In the genomic region with DNA sequence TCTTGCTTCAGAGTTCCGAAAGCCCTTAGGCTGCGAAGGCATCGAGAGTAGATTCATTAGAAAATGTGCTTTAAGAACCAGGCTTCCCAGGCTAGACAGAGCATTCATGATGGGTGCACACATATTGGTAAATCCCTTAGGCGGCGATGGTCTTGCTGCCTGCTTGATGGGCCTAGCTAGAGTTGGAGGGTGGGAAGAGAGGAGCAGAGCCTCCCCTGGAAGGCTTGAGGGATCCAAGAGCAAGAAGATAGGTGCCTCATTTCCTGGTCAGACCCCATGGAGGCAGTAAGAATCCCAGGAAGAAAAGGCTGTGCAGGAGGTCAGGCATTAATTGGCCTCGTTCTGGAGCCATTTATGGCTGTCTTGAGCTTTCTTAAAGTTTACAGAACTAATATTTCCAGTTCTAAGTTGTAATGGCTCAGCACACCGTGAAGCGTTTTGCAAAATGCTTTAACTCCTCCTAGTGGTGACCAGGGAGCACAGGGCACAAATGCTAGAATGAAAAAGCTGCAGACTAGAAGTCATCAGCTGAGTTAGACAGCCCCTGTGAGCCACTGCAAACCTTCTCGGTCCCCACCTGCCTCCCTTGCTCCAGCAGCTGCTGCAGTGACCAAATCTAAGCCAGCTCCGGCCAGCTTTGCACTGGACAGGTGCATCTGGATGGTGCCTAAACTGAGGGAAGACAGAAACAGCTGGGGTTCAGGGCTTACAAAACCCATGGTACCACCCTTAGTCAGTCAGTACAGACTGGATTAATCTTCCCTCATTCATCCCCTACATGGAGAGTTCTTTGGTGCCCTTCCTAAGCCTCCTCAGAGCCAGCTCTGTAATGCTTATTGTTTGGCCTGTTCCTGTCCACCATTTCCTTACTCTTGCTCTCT, we compare ENCODE assay signal across 9 cellular contexts. TPM values are rescaled to one million over a fixed set of nuclear protein-coding genes. Genes with fewer than 3 reads are reported as not detected.
DNase-seq lines count a peak whose midpoint lies in the region; ATAC-seq, FAIRE-seq and TF ChIP-seq lines count a peak whose summit lies in the region.
"Had no signal": no experiment of that assay in that cellular context is flagged by ENCODE, and none has a peak within 500 bp of the region (broad histone marks: within the 10 kb centered on the region; RNA-seq: fewer than 3 reads in every experiment).

No MANE protein-coding gene starts in this region.

- no peaks in the 10 kb centered on the region for H3K36me3 Mint-ChIP-seq in chondrocyte (ENCODE audit: low read depth)
- H3K36me3 Mint-ChIP-seq: naive B cell had no signal

- TF ChIP-seq POLR2A in HepG2 (IDR thresholded peaks at IDR 0.05; ENCODE audit: insufficient read depth in 1 of 2, low read depth in 2 of 2, low read length in 2 of 2) (no peak), vagina (IDR thresholded peaks at IDR 0.05) (no peak)

- intact Hi-C loops in HepG2 (cut with micrococcal nuclease; ENCODE audit: unreplicated experiment) (no loop called here), vagina (cut with DNase I) (no loop called here)

- DNase-seq in NOMO-1 treated with DMSO at 0.1 percent for 48 hours (lab: John Stamatoyannopoulos, UW; ENCODE audit: unreplicated experiment) = peak; percentile 70
- DNase-seq in chondrocyte (ENCODE audit: low spot score) = no peak
- peak; percentile 13 for DNase-seq in HepG2 (ENCODE audit: low spot score)
- no peak for DNase-seq in vagina (ENCODE audit: extremely low spot score in 2 of 2)
- DNase-seq: naive B cell had no signal

- H3K4me3 ChIP-seq in HepG2 (replicated peaks in 1 of 3; ENCODE audit: insufficient read depth in 1 of 3, low read depth in 2 of 3, low read length in 3 of 3) (no peak overlapping the region), vagina (no peak overlapping the region)

- TF ChIP-seq EP300 in HepG2 (IDR thresholded peaks at IDR 0.05; ENCODE audit: low read depth in 2 of 2, low read length in 2 of 2) (no peak), HepG2 (CRISPR knock-in tag; IDR thresholded peaks at IDR 0.05; ENCODE audit: borderline replicate concordance) (no peak)

- H3K27ac Mint-ChIP-seq in chondrocyte (ENCODE audit: unreplicated experiment) = no peak overlapping the region
- H3K27ac Mint-ChIP-seq: naive B cell had no signal

- FAIRE-seq in HepG2 (lab: Jason Lieb, UNC) = peak; percentile 49

- no peaks in the 10 kb centered on the region for H3K4me1 ChIP-seq in HepG2 (ENCODE audit: insufficient read depth, low read length)
- H3K4me1 ChIP-seq in vagina = no peaks in the 10 kb centered on the region

- POLR2A ChIA-PET in HepG2 (lab: Yijun Ruan, JAX) = interaction anchor here (0.8 kb wide), 1 partner anchor 38 kb away, joined by 3 read pairs; the partner anchor contains the start of gene AMACR

- H3K27ac ChIP-seq in C4-2B (peak overlapping the region; percentile 34; the same call in 1 of the 2 replicates), HepG2 (ENCODE audit: extremely low read length, insufficient read depth, low read length) (no peak overlapping the region), vagina (no peak overlapping the region)

- CTCF ChIA-PET in HepG2 (lab: Yijun Ruan, JAX; ENCODE audit: low intra/inter-chr PET ratio, low total read pairs) = no interaction called here

- TF ChIP-seq CTCF in C4-2B (conservative IDR thresholded peaks at IDR 0.05) (peak; percentile 82), chondrocyte (IDR thresholded peaks at IDR 0.05) (peak; percentile 89), HepG2 (CRISPR knock-in tag; IDR thresholded peaks at IDR 0.05) (peak; percentile 66), vagina (IDR thresholded peaks at IDR 0.05) (peak in 2 of 3 experiments; percentile 15 to 45)

- no peaks in the 10 kb centered on the region for H3K9me3 Mint-ChIP-seq in chondrocyte (ENCODE audit: low read depth)
- H3K9me3 Mint-ChIP-seq: naive B cell had no signal

- ATAC-seq in GM18909 (IDR thresholded peaks at IDR 0.05; ENCODE audit: poor library complexity, unreplicated experiment) (peak; percentile 79), HG03139 (IDR thresholded peaks at IDR 0.05; ENCODE audit: unreplicated experiment) (peak; percentile 66), HepG2 (peak; percentile 97), GM21737 (IDR thresholded peaks at IDR 0.05; ENCODE audit: unreplicated experiment) (no peak)

- BruUV-seq in HepG2 (replicated peaks; lab: Mats Ljungman, UMichigan) = no TSS peak

- H3K4me1 Mint-ChIP-seq in chondrocyte (ENCODE audit: low read depth) = no peaks in the 10 kb centered on the region
- H3K4me1 Mint-ChIP-seq: naive B cell had no signal

- 33% methylated on average over 8 of the region's 10 CpGs for WGBS in HepG2 (ENCODE audit: low lambda C conversion rate)

- H3K27me3 Mint-ChIP-seq in chondrocyte (ENCODE audit: low read depth) = no peaks in the 10 kb centered on the region

- H3K27me3 ChIP-seq in HepG2 (ENCODE audit: control insufficient read depth in 1 of 2, insufficient read depth in 2 of 2, low read length in 2 of 2) = no peaks in the 10 kb centered on the region; a peak in 1 of 5 replicates
- no peaks in the 10 kb centered on the region for H3K27me3 ChIP-seq in vagina

- H3K4me2 ChIP-seq in HepG2 (ENCODE audit: low read depth, low read length) = no peak overlapping the region

- H4K20me1 ChIP-seq in HepG2 (ENCODE audit: insufficient read depth, low read length) = no peaks in the 10 kb centered on the region

- no peaks in the 10 kb centered on the region for H3K79me2 ChIP-seq in HepG2 (ENCODE audit: insufficient read depth, low read length)

- H3K9ac ChIP-seq in HepG2 (ENCODE audit: insufficient read depth, low read depth, low read length) = no peak overlapping the region

- H3K36me3 ChIP-seq in HepG2 (replicated peaks in 1 of 2; ENCODE audit: control insufficient read depth in 1 of 2, insufficient read depth in 2 of 2, low read length in 2 of 2) (no peaks in the 10 kb centered on the region), vagina (no peaks in the 10 kb centered on the region)

- H3K9me3 ChIP-seq in HepG2 (ENCODE audit: low read length) (no peaks in the 10 kb centered on the region), vagina (no peaks in the 10 kb centered on the region)

- TF ChIP-seq RAD21 in HepG2 (CRISPR knock-in tag; IDR thresholded peaks at IDR 0.05) = no peak

- H2AFZ ChIP-seq in HepG2 (ENCODE audit: low read length) = no peak overlapping the region

- no peak overlapping the region for H3K4me3 Mint-ChIP-seq in chondrocyte (ENCODE audit: unreplicated experiment)
- H3K4me3 Mint-ChIP-seq: naive B cell had no signal

- in situ Hi-C loops in HepG2 (cut with HindIII; ENCODE audit: extremely low pct_ligation_motif_present, low pct_unique_long_range_greater_than_20kb) = no loop called here

RNA-seq across cellular contexts. Expression of gene SLC45A2, which starts 14.7 kb away (rescaled TPM):
- 0.12 to 0.51 TPM in 2 of 3 replicates, not detected in the other for total RNA-seq in chondrocyte
- total RNA-seq in HepG2 (2016; rRNA removed; fragmentation: Illumina TruSeq; extraction: Trizol) = 0.22 TPM in 1 of 2 replicates, not detected in the other
- not detected in 2 replicates for total RNA-seq in HepG2 (2016; cell fraction: cytosol; rRNA removed; fragmentation: Illumina TruSeq; extraction: Trizol; ENCODE audit: low read depth)
- total RNA-seq in HepG2 (2016; cell fraction: insoluble cytoplasmic fraction; rRNA removed; fragmentation: Illumina TruSeq; extraction: Trizol) = 0.17 TPM in 1 of 2 replicates, not detected in the other
- not detected in 2 replicates for total RNA-seq in HepG2 (2016; cell fraction: membrane; rRNA removed; fragmentation: Illumina TruSeq; extraction: Trizol)
- 0.34 TPM in 1 of 2 replicates, not detected in the other for total RNA-seq in HepG2 (2016; cell fraction: nucleus; rRNA removed; fragmentation: Illumina TruSeq; extraction: Trizol)
- 0.13 and 0.24 TPM in 2 replicates for polyA plus RNA-seq in HepG2 (2011; rRNA removed)
- polyA plus RNA-seq in HepG2 (2011; cell fraction: cytosol; rRNA removed) = 0.13 TPM in 1 of 2 replicates, not detected in the other
- 0.79 and 0.92 TPM in 2 replicates for polyA plus RNA-seq in HepG2 (2011; cell fraction: nucleus; rRNA removed)
- 0.13 and 0.15 TPM in 2 replicates for polyA plus RNA-seq in HepG2 (2012)
- polyA plus RNA-seq in HepG2 (2016; cell fraction: cytosol; fragmentation: Illumina TruSeq; extraction: Trizol; ENCODE audit: low read depth) = not detected in 2 replicates
- not detected in 2 replicates for polyA plus RNA-seq in HepG2 (2016; cell fraction: insoluble cytoplasmic fraction; fragmentation: Illumina TruSeq; extraction: Trizol; ENCODE audit: low read depth)
- not detected in 2 replicates for polyA plus RNA-seq in HepG2 (2016; cell fraction: membrane; fragmentation: Illumina TruSeq; extraction: Trizol; ENCODE audit: low read depth)
- polyA plus RNA-seq in HepG2 (2016; cell fraction: nucleus; fragmentation: Illumina TruSeq; extraction: Trizol; ENCODE audit: insufficient read depth, low read depth) = not detected in 2 replicates
- polyA minus RNA-seq in HepG2 (2011; rRNA and poly(A)+ RNA removed; ENCODE audit: low replicate concordance) = 0.66 and 0.80 TPM in 2 replicates
- polyA minus RNA-seq in HepG2 (2011; cell fraction: cytosol; rRNA and poly(A)+ RNA removed) = not detected in 2 replicates
- polyA minus RNA-seq in HepG2 (2011; cell fraction: nucleus; rRNA and poly(A)+ RNA removed) = 2.9 and 4.2 TPM in 2 replicates
- total RNA-seq in vagina = not detected

RNA-seq across cellular contexts. Expression of gene RXFP3, which starts 33.6 kb away (rescaled TPM):
- not detected in 3 replicates for total RNA-seq in chondrocyte
- not detected in 2 replicates for total RNA-seq in HepG2 (2016; rRNA removed; fragmentation: Illumina TruSeq; extraction: Trizol)
- not detected in 2 replicates for total RNA-seq in HepG2 (2016; cell fraction: cytosol; rRNA removed; fragmentation: Illumina TruSeq; extraction: Trizol; ENCODE audit: low read depth)
- not detected in 2 replicates for total RNA-seq in HepG2 (2016; cell fraction: insoluble cytoplasmic fraction; rRNA removed; fragmentation: Illumina TruSeq; extraction: Trizol)
- not detected in 2 replicates for total RNA-seq in HepG2 (2016; cell fraction: membrane; rRNA removed; fragmentation: Illumina TruSeq; extraction: Trizol)
- not detected in 2 replicates for total RNA-seq in HepG2 (2016; cell fraction: nucleus; rRNA removed; fragmentation: Illumina TruSeq; extraction: Trizol)
- not detected in 2 replicates for polyA plus RNA-seq in HepG2 (2011; rRNA removed)
- polyA plus RNA-seq in HepG2 (2011; cell fraction: cytosol; rRNA removed) = not detected in 2 replicates
- not detected in 2 replicates for polyA plus RNA-seq in HepG2 (2011; cell fraction: nucleus; rRNA removed)
- not detected in 2 replicates for polyA plus RNA-seq in HepG2 (2012)
- not detected in 2 replicates for polyA plus RNA-seq in HepG2 (2016; cell fraction: cytosol; fragmentation: Illumina TruSeq; extraction: Trizol; ENCODE audit: low read depth)
- polyA plus RNA-seq in HepG2 (2016; cell fraction: insoluble cytoplasmic fraction; fragmentation: Illumina TruSeq; extraction: Trizol; ENCODE audit: low read depth) = not detected in 2 replicates
- not detected in 2 replicates for polyA plus RNA-seq in HepG2 (2016; cell fraction: membrane; fragmentation: Illumina TruSeq; extraction: Trizol; ENCODE audit: low read depth)
- not detected in 2 replicates for polyA plus RNA-seq in HepG2 (2016; cell fraction: nucleus; fragmentation: Illumina TruSeq; extraction: Trizol; ENCODE audit: insufficient read depth, low read depth)
- polyA minus RNA-seq in HepG2 (2011; rRNA and poly(A)+ RNA removed; ENCODE audit: low replicate concordance) = not detected in 2 replicates
- not detected in 2 replicates for polyA minus RNA-seq in HepG2 (2011; cell fraction: cytosol; rRNA and poly(A)+ RNA removed)
- polyA minus RNA-seq in HepG2 (2011; cell fraction: nucleus; rRNA and poly(A)+ RNA removed) = not detected in 2 replicates
- total RNA-seq in vagina = not detected

RNA-seq across cellular contexts. Expression of gene AMACR, which starts 38.0 kb away (rescaled TPM):
- total RNA-seq in chondrocyte (13.7 to 20.4 TPM (median 15.3 TPM) in 3 replicates), HepG2 (2016; rRNA removed; fragmentation: Illumina TruSeq; extraction: Trizol) (19.7 and 27.7 TPM in 2 replicates), vagina (4.9 TPM)
- total RNA-seq in HepG2 (2016; cell fraction: cytosol; rRNA removed; fragmentation: Illumina TruSeq; extraction: Trizol; ENCODE audit: low read depth) = 1.8 and 2.6 TPM in 2 replicates
- 20.6 and 25.9 TPM in 2 replicates for total RNA-seq in HepG2 (2016; cell fraction: insoluble cytoplasmic fraction; rRNA removed; fragmentation: Illumina TruSeq; extraction: Trizol)
- 4.3 and 5.1 TPM in 2 replicates for total RNA-seq in HepG2 (2016; cell fraction: membrane; rRNA removed; fragmentation: Illumina TruSeq; extraction: Trizol)
- 11.1 and 14.0 TPM in 2 replicates for total RNA-seq in HepG2 (2016; cell fraction: nucleus; rRNA removed; fragmentation: Illumina TruSeq; extraction: Trizol)
- polyA plus RNA-seq in HepG2 (2011; rRNA removed) = 8.9 and 12.8 TPM in 2 replicates
- 10.2 and 15.5 TPM in 2 replicates for polyA plus RNA-seq in HepG2 (2011; cell fraction: cytosol; rRNA removed)
- polyA plus RNA-seq in HepG2 (2011; cell fraction: nucleus; rRNA removed) = 8.4 and 8.6 TPM in 2 replicates
- 18.2 and 29.1 TPM in 2 replicates for polyA plus RNA-seq in HepG2 (2012)
- polyA plus RNA-seq in HepG2 (2016; cell fraction: cytosol; fragmentation: Illumina TruSeq; extraction: Trizol; ENCODE audit: low read depth) = 1.9 and 2.0 TPM in 2 replicates
- 26.5 and 27.8 TPM in 2 replicates for polyA plus RNA-seq in HepG2 (2016; cell fraction: insoluble cytoplasmic fraction; fragmentation: Illumina TruSeq; extraction: Trizol; ENCODE audit: low read depth)
- polyA plus RNA-seq in HepG2 (2016; cell fraction: membrane; fragmentation: Illumina TruSeq; extraction: Trizol; ENCODE audit: low read depth) = 3.6 and 3.9 TPM in 2 replicates
- 12.7 and 13.2 TPM in 2 replicates for polyA plus RNA-seq in HepG2 (2016; cell fraction: nucleus; fragmentation: Illumina TruSeq; extraction: Trizol; ENCODE audit: insufficient read depth, low read depth)
- polyA minus RNA-seq in HepG2 (2011; rRNA and poly(A)+ RNA removed; ENCODE audit: low replicate concordance) = 5.4 and 8.6 TPM in 2 replicates
- 10.2 and 11.8 TPM in 2 replicates for polyA minus RNA-seq in HepG2 (2011; cell fraction: cytosol; rRNA and poly(A)+ RNA removed)
- 12.7 and 13.4 TPM in 2 replicates for polyA minus RNA-seq in HepG2 (2011; cell fraction: nucleus; rRNA and poly(A)+ RNA removed)

Comparison
In these comparisons a context has a peak if more than half of its experiments do, and no peak if none do; other contexts are left out.
1. CTCF ChIP-seq: peak in every context shown above with its lines; median percentile 89 in chondrocyte; 82 in C4-2B; 66 in HepG2; 30 in vagina.
2. DNase-seq: peak in NOMO-1 treated with DMSO at 0.1 percent for 48 hours (single experiment) and HepG2 (single experiment); none in chondrocyte (single experiment) and vagina (0 of 2).